8 cellular contexts compared by ENCODE assay signal in the genomic region with DNA sequence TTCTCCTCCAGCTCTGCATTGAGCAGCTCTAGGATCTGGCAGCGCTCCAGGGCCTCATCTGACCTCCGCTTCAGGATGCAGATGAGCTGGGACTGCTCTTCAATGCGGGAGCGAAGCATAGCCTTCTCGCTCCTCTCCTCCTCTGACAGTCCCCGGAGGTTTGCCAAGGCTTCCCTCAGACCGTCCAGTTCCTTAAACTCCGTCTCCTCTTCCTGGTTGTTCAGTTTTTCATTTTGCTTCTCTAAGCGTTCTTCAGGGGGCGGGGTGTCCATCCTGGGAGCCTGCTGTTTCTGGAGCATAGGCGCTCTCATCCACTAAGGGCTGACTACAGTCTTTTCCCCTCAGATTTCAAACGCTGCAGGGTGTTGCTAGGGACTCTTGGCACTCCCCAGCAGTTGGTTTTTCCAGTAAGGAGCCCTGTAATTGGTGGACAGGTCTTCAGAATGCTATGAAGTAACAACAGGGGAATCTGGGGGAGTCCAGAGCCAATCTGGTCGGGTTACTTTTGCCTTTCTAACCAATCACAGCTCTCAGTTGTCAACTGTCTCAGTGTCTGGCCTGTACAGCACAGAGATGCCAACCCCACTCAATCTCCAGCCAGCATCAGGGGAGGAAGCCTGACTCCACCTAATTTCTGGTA.
DNase-seq lines count a peak whose midpoint lies in the region; TF ChIP-seq lines count a peak whose summit lies in the region.

A gene (minus strand): TSS at position 376 of the 640 bp plus-strand sequence. CDS start 65 bp downstream, at position 311.

- POLR2A ChIA-PET in AG04449 (lab: Yijun Ruan, JAX), result interaction anchor here (0.9 kb wide), 1 partner anchor 21 kb away, joined by 4 read pairs; a partner anchor contains a TSS

- in situ Hi-C loops in astrocyte of the cerebellum (cut with HindIII; ENCODE audit: low sequenced_read_pairs), result no loop called here

- peak within 1 kb of the TSS; percentile 40 for H3K4me3 ChIP-seq in AG04449 (ENCODE audit: low read depth, low read length)
- H3K4me3 ChIP-seq in astrocyte of the cerebellum (ENCODE audit: low read depth, low read length), result peak within 1 kb of the TSS; percentile 38

- CTCF ChIA-PET in AG04449 (lab: Yijun Ruan, JAX), result interaction anchor here (1.2 to 4.5 kb wide), 4 partner anchors 10 to 169 kb away, joined by 3 to 21 read pairs (median 4); a partner anchor contains a TSS

- no peak for TF ChIP-seq CTCF in AG04449 (IDR thresholded peaks at IDR 0.05; ENCODE audit: insufficient read depth, low read length, missing control alignments)
- TF ChIP-seq CTCF in astrocyte of the cerebellum (IDR thresholded peaks at IDR 0.05; ENCODE audit: low read depth, low read length, missing control alignments), result no peak

- DNase-seq in AG04449 (ENCODE audit: low read depth, low spot score) (peak; percentile 58), NCI-H1092 treated with DMSO at 0.1 percent for 48 hours (lab: John Stamatoyannopoulos, UW) (peak; percentile 76), astrocyte of the cerebellum (ENCODE audit: low read depth) (peak; percentile 96), iPS-NIHi11 (ENCODE audit: low spot score) (peak; percentile 59), smooth muscle cell of the brain vasculature (ENCODE audit: low read depth, low spot score) (peak; percentile 73)
- DNase-seq in activated CD4-positive, alpha-beta T cell treated with anti-CD3 and anti-CD28 coated beads, Interleukin-2, amount 50 U/mL, for 1 hour, result no peak
- DNase-seq in activated naive CD4-positive, alpha-beta T cell treated with anti-CD3 and anti-CD28 coated beads, Interleukin-2, amount 50 U/mL, for 16 hours, result no peak
- no peak for DNase-seq in activated CD8-positive, alpha-beta memory T cell treated with anti-CD3 and anti-CD28 coated beads, Interleukin-2, amount 50 U/mL, for 4 hours

Comparison
In these comparisons a context has a peak if more than half of its experiments do, and no peak if none do; other contexts are left out.
1. DNase-seq: peak in AG04449 (single experiment), NCI-H1092 treated with DMSO at 0.1 percent for 48 hours (single experiment), astrocyte of the cerebellum (single experiment), iPS-NIHi11 (single experiment) and smooth muscle cell of the brain vasculature (single experiment); none in activated CD4-positive, alpha-beta T cell treated with anti-CD3 and anti-CD28 coated beads, Interleukin-2, amount 50 U/mL, for 1 hour (single experiment), activated naive CD4-positive, alpha-beta T cell treated with anti-CD3 and anti-CD28 coated beads, Interleukin-2, amount 50 U/mL, for 16 hours (single experiment) and activated CD8-positive, alpha-beta memory T cell treated with anti-CD3 and anti-CD28 coated beads, Interleukin-2, amount 50 U/mL, for 4 hours (single experiment).